In the genomic region with DNA sequence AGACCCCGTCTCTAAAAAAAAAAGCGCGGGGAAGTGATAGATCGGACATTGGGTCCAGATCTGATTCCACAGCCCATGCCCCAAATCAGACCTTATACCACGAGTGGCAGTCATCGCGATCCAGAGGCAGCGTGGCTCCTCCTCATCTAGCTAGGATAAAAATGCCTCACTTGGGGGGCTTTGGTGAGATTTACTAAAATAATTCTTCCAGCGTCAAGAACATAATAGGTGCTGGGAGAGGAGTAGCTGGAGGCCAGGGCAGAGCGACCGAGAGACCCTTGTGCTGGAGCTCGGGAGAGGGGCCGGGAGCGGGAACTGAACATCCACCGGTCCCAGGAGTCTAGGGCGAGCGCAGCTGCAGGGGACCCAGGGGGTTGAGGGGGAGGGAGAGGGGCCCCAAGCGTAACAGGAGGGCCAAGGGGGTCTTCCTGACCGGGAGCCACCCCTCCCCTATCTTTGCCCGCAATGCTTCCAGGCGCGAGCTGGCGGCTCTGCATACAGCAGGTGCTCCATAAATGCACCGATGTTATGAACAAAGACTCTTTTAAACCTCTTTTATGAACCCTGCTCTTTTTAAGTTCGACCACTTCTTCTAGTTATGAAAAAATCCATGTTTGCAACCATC, we compare ENCODE assay signal across 9 cellular contexts. TPM values are rescaled to one million over a fixed set of nuclear protein-coding genes. Genes with fewer than 3 reads are reported as not detected.
A peak's percentile ranks its signal among the peaks of the same experiment; 100 is the strongest.
DNase-seq lines count a peak whose midpoint lies in the region; TF ChIP-seq lines count a peak whose summit lies in the region.
"Had no signal": no experiment of that assay in that cellular context is flagged by ENCODE, and none has a peak within 500 bp of the region (broad histone marks: within the 10 kb centered on the region; RNA-seq: fewer than 3 reads in every experiment).

No MANE protein-coding gene starts in this region.

- no peaks in the 10 kb centered on the region for H3K36me3 Mint-ChIP-seq in activated T-cell treated with anti-CD3 and anti-CD28 coated beads, Interleukin-2, amount 50 U/mL, for 24 hours (ENCODE audit: low read depth)
- H3K36me3 Mint-ChIP-seq in activated naive CD8-positive, alpha-beta T cell = no peaks in the 10 kb centered on the region

- H3K36me3 ChIP-seq in liver (ENCODE audit: control insufficient read depth in 4 of 4, insufficient read depth in 3 of 4, low read depth in 1 of 4, low read length in 3 of 4) (no peaks in the 10 kb centered on the region), tibial nerve (no peaks in the 10 kb centered on the region)

- H3K4me3 Mint-ChIP-seq in activated T-cell treated with anti-CD3 and anti-CD28 coated beads, Interleukin-2, amount 50 U/mL, for 24 hours = peak overlapping the region; percentile 80
- peak overlapping the region; percentile 90 for H3K4me3 Mint-ChIP-seq in activated naive CD8-positive, alpha-beta T cell

- no peaks in the 10 kb centered on the region for H3K27me3 Mint-ChIP-seq in activated T-cell treated with anti-CD3 and anti-CD28 coated beads, Interleukin-2, amount 50 U/mL, for 24 hours
- H3K27me3 Mint-ChIP-seq in activated naive CD8-positive, alpha-beta T cell = no peaks in the 10 kb centered on the region

- H3K27ac ChIP-seq in liver (ENCODE audit: low read depth in 1 of 2, low read length in 2 of 2) (peak overlapping the region; percentile 96 to 98), tibial nerve (peak overlapping the region in 3 of 4 donors; percentile 89 to 98 (median 95))

- no peak for TF ChIP-seq CTCF in liver (IDR thresholded peaks at IDR 0.05; ENCODE audit: low read depth, low read length, missing input control)
- TF ChIP-seq CTCF in tibial nerve (IDR thresholded peaks at IDR 0.05) = no peak

- H3K9me3 Mint-ChIP-seq in activated T-cell treated with anti-CD3 and anti-CD28 coated beads, Interleukin-2, amount 50 U/mL, for 24 hours = no peaks in the 10 kb centered on the region
- H3K9me3 Mint-ChIP-seq in activated naive CD8-positive, alpha-beta T cell (ENCODE audit: low read depth) = no peaks in the 10 kb centered on the region

- H3K4me3 ChIP-seq in liver (ENCODE audit: low read depth in 1 of 3, low read length in 3 of 3) (peak overlapping the region; percentile 27 to 96 (median 37)), tibial nerve (peak overlapping the region; percentile 20 to 84 (median 74))

- H3K9ac ChIP-seq in liver (ENCODE audit: low read depth in 1 of 2, low read length in 2 of 2) = peak overlapping the region in 1 of 2 donors; percentile 33

- peaks cover 21 to 82% (median 61%) of the 10 kb centered on the region in 4 donors for H3K4me1 ChIP-seq in liver (ENCODE audit: control insufficient read depth in 4 of 4, insufficient read depth in 4 of 4, low read length in 3 of 4)
- peaks cover 0 to 62% (median 34%) of the 10 kb centered on the region in 4 donors for H3K4me1 ChIP-seq in tibial nerve

- no peaks in the 10 kb centered on the region for H3K27me3 ChIP-seq in liver (ENCODE audit: control insufficient read depth in 4 of 4, insufficient read depth in 4 of 4, low read length in 3 of 4)
- no peaks in the 10 kb centered on the region for H3K27me3 ChIP-seq in tibial nerve

- H3K4me1 Mint-ChIP-seq in activated T-cell treated with anti-CD3 and anti-CD28 coated beads, Interleukin-2, amount 50 U/mL, for 24 hours (ENCODE audit: low read depth) = peaks cover 48% of the 10 kb centered on the region
- peaks cover 44% of the 10 kb centered on the region for H3K4me1 Mint-ChIP-seq in activated naive CD8-positive, alpha-beta T cell (ENCODE audit: low read depth)

- no peak for TF ChIP-seq POLR2A in tibial nerve (IDR thresholded peaks at IDR 0.05)

- no peak for TF ChIP-seq RAD21 in liver (IDR thresholded peaks at IDR 0.05)

- no peak for DNase-seq in activated T-cell treated with anti-CD3 and anti-CD28 coated beads, Interleukin-2, amount 50 U/mL, for 24 hours
- DNase-seq in activated T-cell treated with anti-CD3 and anti-CD28 coated beads for 4 hours (no peak), tibial nerve (ENCODE audit: low spot score in 2 of 2) (no peak), AML-193 (lab: John Stamatoyannopoulos, UW) (no peak), epidermal melanocyte (ENCODE audit: insufficient read length, low spot score) (no peak)
- DNase-seq in stimulated activated naive CD4-positive, alpha-beta T cell treated with Interleukin-2 at 50 U/mL for 16 hours (lab: John Stamatoyannopoulos, UW) = no peak
- DNase-seq: COR-L47 had no signal

- peak overlapping the region; percentile 86 for H3K27ac Mint-ChIP-seq in activated T-cell treated with anti-CD3 and anti-CD28 coated beads, Interleukin-2, amount 50 U/mL, for 24 hours
- H3K27ac Mint-ChIP-seq in activated naive CD8-positive, alpha-beta T cell = peak overlapping the region; percentile 86

- no peak for TF ChIP-seq EP300 in tibial nerve (IDR thresholded peaks at IDR 0.05)

- WGBS in liver = 57% methylated on average over 25 of the region's 25 CpGs
- WGBS in tibial nerve, 2 donors = 27 to 30% methylated on average over 25 of the region's 25 CpGs

- H3K9me3 ChIP-seq in liver (ENCODE audit: control insufficient read depth in 4 of 4, low read length in 3 of 4) (no peaks in the 10 kb centered on the region), tibial nerve (no peaks in the 10 kb centered on the region)

TF ChIP-seq in liver, 16 proteins besides CTCF, POLR2A, EP300 and RAD21:
- TF ChIP-seq EGR1 (IDR thresholded peaks at IDR 0.05; ENCODE audit: low read depth in 2 of 2) = no peak
- no peak for TF ChIP-seq SP1 (IDR thresholded peaks at IDR 0.05)
- TF ChIP-seq GABPA (IDR thresholded peaks at IDR 0.05 in 1 of 2, conservative IDR thresholded peaks at IDR 0.05 in 1 of 2) = no peak
- TF ChIP-seq HNF4G (IDR thresholded peaks at IDR 0.05) = no peak
- no peak for TF ChIP-seq RXRA (IDR thresholded peaks at IDR 0.05)
- no peak for TF ChIP-seq JUND (IDR thresholded peaks at IDR 0.05)
- no peak for TF ChIP-seq FOXA1 (IDR thresholded peaks at IDR 0.05)
- no peak for TF ChIP-seq YY1 (IDR thresholded peaks at IDR 0.05)
- TF ChIP-seq HNF4A (conservative IDR thresholded peaks at IDR 0.05) = no peak
- TF ChIP-seq TAF1 (conservative IDR thresholded peaks at IDR 0.05) = no peak
- TF ChIP-seq, protein P1, sequence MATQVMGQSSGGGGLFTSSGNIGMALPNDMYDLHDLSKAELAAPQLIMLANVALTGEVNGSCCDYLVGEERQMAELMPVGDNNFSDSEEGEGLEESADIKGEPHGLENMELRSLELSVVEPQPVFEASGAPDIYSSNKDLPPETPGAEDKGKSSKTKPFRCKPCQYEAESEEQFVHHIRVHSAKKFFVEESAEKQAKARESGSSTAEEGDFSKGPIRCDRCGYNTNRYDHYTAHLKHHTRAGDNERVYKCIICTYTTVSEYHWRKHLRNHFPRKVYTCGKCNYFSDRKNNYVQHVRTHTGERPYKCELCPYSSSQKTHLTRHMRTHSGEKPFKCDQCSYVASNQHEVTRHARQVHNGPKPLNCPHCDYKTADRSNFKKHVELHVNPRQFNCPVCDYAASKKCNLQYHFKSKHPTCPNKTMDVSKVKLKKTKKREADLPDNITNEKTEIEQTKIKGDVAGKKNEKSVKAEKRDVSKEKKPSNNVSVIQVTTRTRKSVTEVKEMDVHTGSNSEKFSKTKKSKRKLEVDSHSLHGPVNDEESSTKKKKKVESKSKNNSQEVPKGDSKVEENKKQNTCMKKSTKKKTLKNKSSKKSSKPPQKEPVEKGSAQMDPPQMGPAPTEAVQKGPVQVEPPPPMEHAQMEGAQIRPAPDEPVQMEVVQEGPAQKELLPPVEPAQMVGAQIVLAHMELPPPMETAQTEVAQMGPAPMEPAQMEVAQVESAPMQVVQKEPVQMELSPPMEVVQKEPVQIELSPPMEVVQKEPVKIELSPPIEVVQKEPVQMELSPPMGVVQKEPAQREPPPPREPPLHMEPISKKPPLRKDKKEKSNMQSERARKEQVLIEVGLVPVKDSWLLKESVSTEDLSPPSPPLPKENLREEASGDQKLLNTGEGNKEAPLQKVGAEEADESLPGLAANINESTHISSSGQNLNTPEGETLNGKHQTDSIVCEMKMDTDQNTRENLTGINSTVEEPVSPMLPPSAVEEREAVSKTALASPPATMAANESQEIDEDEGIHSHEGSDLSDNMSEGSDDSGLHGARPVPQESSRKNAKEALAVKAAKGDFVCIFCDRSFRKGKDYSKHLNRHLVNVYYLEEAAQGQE (IDR thresholded peaks at IDR 0.05) = no peak
- TF ChIP-seq NR2F2 (IDR thresholded peaks at IDR 0.05) = no peak
- no peak for TF ChIP-seq MAX (IDR thresholded peaks at IDR 0.05)
- TF ChIP-seq ZBTB33 (IDR thresholded peaks at IDR 0.05) = no peak
- TF ChIP-seq, protein P2, sequence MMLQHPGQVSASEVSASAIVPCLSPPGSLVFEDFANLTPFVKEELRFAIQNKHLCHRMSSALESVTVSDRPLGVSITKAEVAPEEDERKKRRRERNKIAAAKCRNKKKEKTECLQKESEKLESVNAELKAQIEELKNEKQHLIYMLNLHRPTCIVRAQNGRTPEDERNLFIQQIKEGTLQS (IDR thresholded peaks at IDR 0.05) = no peak
- TF ChIP-seq FOXA2 (IDR thresholded peaks at IDR 0.05) = no peak
TF ChIP-seq in liver: peak in this region for 0.

RNA-seq across cellular contexts. Expression of gene CPT1A, which starts 0.8 kb away (rescaled TPM):
- total RNA-seq in liver (100 to 1,000 TPM in 1 of 2 donors, 10 to 100 TPM in 1; 48.0 to 232 TPM), tibial nerve (10 to 100 TPM; 32.9 to 84.9 (median 49.2) TPM)
- 10 to 100 TPM; 17.2 to 73.9 TPM for polyA plus RNA-seq in liver
